In the genomic region with DNA sequence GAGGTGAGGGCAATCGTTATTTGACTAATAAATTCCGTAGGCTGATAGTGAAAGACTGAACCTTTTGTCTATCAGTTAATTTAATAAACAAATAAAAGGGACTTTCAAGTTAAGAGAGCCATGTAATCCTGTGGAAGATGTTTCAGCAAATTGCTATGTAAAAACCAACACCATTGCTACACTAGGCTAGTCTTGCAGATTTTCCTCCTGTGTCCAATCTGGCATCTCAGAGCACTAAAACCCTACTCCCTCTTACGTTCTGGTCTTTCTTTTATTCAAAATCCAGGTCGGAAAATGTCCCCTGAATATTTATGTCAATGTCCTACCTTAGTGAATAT, we compare ENCODE assay signal across 1 cellular context.
TF ChIP-seq lines count a peak whose summit lies in the region.

No MANE protein-coding gene starts in this region.

TF ChIP-seq in GM23338, 12 proteins besides CTCF, POLR2A, EP300 and RAD21 (continued from another document):
- TF ChIP-seq, protein P1, sequence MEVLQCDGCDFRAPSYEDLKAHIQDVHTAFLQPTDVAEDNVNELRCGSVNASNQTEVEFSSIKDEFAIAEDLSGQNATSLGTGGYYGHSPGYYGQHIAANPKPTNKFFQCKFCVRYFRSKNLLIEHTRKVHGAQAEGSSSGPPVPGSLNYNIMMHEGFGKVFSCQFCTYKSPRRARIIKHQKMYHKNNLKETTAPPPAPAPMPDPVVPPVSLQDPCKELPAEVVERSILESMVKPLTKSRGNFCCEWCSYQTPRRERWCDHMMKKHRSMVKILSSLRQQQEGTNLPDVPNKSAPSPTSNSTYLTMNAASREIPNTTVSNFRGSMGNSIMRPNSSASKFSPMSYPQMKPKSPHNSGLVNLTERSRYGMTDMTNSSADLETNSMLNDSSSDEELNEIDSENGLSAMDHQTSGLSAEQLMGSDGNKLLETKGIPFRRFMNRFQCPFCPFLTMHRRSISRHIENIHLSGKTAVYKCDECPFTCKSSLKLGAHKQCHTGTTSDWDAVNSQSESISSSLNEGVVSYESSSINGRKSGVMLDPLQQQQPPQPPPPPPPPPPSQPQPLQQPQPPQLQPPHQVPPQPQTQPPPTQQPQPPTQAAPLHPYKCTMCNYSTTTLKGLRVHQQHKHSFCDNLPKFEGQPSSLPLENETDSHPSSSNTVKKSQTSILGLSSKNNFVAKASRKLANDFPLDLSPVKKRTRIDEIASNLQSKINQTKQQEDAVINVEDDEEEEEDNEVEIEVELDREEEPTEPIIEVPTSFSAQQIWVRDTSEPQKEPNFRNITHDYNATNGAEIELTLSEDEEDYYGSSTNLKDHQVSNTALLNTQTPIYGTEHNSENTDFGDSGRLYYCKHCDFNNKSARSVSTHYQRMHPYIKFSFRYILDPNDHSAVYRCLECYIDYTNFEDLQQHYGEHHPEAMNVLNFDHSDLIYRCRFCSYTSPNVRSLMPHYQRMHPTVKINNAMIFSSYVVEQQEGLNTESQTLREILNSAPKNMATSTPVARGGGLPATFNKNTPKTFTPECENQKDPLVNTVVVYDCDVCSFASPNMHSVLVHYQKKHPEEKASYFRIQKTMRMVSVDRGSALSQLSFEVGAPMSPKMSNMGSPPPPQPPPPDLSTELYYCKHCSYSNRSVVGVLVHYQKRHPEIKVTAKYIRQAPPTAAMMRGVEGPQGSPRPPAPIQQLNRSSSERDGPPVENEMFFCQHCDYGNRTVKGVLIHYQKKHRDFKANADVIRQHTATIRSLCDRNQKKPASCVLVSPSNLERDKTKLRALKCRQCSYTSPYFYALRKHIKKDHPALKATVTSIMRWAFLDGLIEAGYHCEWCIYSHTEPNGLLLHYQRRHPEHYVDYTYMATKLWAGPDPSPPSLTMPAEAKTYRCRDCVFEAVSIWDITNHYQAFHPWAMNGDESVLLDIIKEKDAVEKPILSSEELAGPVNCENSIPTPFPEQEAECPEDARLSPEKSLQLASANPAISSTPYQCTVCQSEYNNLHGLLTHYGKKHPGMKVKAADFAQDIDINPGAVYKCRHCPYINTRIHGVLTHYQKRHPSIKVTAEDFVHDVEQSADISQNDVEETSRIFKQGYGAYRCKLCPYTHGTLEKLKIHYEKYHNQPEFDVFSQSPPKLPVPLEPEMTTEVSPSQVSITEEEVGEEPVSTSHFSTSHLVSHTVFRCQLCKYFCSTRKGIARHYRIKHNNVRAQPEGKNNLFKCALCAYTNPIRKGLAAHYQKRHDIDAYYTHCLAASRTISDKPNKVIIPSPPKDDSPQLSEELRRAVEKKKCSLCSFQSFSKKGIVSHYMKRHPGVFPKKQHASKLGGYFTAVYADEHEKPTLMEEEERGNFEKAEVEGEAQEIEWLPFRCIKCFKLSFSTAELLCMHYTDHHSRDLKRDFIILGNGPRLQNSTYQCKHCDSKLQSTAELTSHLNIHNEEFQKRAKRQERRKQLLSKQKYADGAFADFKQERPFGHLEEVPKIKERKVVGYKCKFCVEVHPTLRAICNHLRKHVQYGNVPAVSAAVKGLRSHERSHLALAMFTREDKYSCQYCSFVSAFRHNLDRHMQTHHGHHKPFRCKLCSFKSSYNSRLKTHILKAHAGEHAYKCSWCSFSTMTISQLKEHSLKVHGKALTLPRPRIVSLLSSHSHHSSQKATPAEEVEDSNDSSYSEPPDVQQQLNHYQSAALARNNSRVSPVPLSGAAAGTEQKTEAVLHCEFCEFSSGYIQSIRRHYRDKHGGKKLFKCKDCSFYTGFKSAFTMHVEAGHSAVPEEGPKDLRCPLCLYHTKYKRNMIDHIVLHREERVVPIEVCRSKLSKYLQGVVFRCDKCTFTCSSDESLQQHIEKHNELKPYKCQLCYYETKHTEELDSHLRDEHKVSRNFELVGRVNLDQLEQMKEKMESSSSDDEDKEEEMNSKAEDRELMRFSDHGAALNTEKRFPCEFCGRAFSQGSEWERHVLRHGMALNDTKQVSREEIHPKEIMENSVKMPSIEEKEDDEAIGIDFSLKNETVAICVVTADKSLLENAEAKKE (CRISPR knock-in tag; IDR thresholded peaks at IDR 0.05): no peak
